ENCODE assay signal across 25 cellular contexts in the genomic region with DNA sequence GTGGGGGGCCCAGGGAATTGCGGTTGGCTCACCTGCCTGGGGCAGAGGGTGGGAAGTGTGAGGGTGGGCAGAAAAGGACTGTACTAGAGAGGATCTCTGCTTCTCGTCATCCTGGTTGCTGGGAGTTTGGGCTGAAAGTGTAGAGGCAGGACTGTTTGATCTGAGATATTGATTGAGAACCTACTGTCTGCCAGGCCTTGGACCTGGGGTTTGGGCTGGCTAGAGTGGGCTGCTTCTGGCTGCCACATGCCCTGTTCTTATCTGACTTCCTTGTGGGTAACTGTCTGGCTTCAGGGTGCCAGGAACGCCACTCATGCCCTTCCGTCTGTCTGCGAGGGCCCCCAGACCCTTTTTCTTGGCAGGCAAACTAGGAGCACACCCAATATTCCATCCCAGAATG.
"Had no signal": no experiment of that assay in that cellular context is flagged by ENCODE, and none has a peak within 500 bp of the region (broad histone marks: within the 10 kb centered on the region; RNA-seq: fewer than 3 reads in every experiment).

No MANE protein-coding gene starts in this region.

- ATAC-seq: naive thymus-derived CD4-positive, alpha-beta T cell; natural killer cell; pancreas; psoas muscle; right cardiac atrium; right lobe of liver; stimulated activated effector memory CD8-positive, alpha-beta T cell treated with anti-CD3 and anti-CD28 coated beads, Interleukin-12 subunit alpha, Interleukin-12 subunit beta, amount 100 ng/mL, for 72 hours; stimulated activated naive B cell treated with anti-CD40 and anti-IgM and Interleukin-4, amounts not matched to agents 10 μg/mL and 1 μg/mL and 100 μg/mL, for 72 hours had no signal

- H3K27ac ChIP-seq: neural progenitor cell, neutrophil, pancreas, psoas muscle, right lobe of liver, skin epidermis, stomach, thoracic aorta, thyroid gland, tibial nerve, upper lobe of left lung, vagina had no signal

- H2AFZ ChIP-seq: neural progenitor cell had no signal

- H3K4me2 ChIP-seq: neural progenitor cell, smooth muscle cell had no signal

- H3K36me3 ChIP-seq: neural progenitor cell, neutrophil, pancreas, right lobe of liver, stomach, thoracic aorta, thyroid gland, tibial nerve, upper lobe of left lung, vagina had no signal

- H3K27me3 ChIP-seq: pancreas, right lobe of liver, thyroid gland, tibial nerve, upper lobe of left lung, vagina had no signal

- H3K4me3 ChIP-seq: neural progenitor cell, pancreas, psoas muscle, right lobe of liver, skin epidermis, smooth muscle cell, stomach, thoracic aorta, thyroid gland, tibial nerve, upper lobe of left lung, vagina had no signal

- H3K9ac ChIP-seq: neural progenitor cell had no signal

- DNase-seq: naive thymus-derived CD4-positive, alpha-beta T cell; natural killer cell; nucleus accumbens; pancreas; psoas muscle; right cardiac atrium; right lobe of liver; stimulated activated CD4-positive, alpha-beta T cell treated with anti-CD3 and anti-CD28 coated beads, Interleukin-15, amount 100 ng/mL, for 24 hours; stimulated activated CD4-positive, alpha-beta T cell treated with anti-CD3 and anti-CD28 coated beads, Interleukin-2, amount 100 ng/mL, for 24 hours; stimulated activated CD4-positive, alpha-beta T cell treated with anti-CD3 and anti-CD28 coated beads, Interleukin-2, amount 100 ng/mL, for 48 hours; stimulated activated CD4-positive, alpha-beta T cell treated with anti-CD3 and anti-CD28 coated beads, Interleukin-4, amount 100 ng/mL, for 24 hours; stimulated activated naive B cell treated with anti-CD40 and anti-IgM and Interleukin-4, amounts not matched to agents 10 μg/mL and 1 μg/mL and 100 μg/mL, for 72 hours; stimulated activated naive CD4-positive, alpha-beta T cell treated with Interleukin-2 at 50 U/mL for 16 hours; stomach; thyroid gland; trophoblast cell had no signal

- H3K9me3 ChIP-seq: neutrophil, pancreas, psoas muscle, right lobe of liver, stomach, thoracic aorta, thyroid gland, tibial nerve, upper lobe of left lung, vagina had no signal

- H3K4me1 ChIP-seq: neural progenitor cell, pancreas, psoas muscle, right lobe of liver, stomach, thyroid gland, upper lobe of left lung had no signal
